In the genomic region with DNA sequence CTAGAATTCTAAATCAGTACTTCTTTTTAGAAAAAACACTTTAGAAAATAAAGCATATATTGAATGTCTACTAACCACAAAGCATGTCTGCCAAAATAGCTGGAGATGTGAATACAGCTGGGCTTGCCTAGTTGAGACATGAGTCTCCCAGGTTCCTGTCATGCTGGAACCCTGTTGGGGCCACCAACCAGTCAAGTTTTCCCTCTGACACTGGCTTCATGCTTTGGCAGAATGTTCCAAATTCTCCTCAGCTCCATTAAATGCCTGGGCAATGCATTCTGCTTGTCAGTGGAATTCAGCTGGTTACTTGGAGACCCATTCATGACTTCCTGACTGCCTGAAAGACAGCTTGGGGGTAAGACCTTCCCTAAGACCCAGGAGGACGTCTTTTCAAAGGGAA, we compare ENCODE assay signal across 15 cellular contexts. TPM values are rescaled to one million over a fixed set of nuclear protein-coding genes. Genes with fewer than 3 reads are reported as not detected.
A peak's percentile ranks its signal among the peaks of the same experiment; 100 is the strongest.
DNase-seq lines count a peak whose midpoint lies in the region; ATAC-seq and TF ChIP-seq lines count a peak whose summit lies in the region.
"Had no signal": no experiment of that assay in that cellular context is flagged by ENCODE, and none has a peak within 500 bp of the region (broad histone marks: within the 10 kb centered on the region; RNA-seq: fewer than 3 reads in every experiment).

No MANE protein-coding gene starts in this region.

- H4K20me1 ChIP-seq in OCI-LY3 (ENCODE audit: insufficient read depth, low read length) = peaks cover 72% of the 10 kb centered on the region

- H3K4me1 ChIP-seq in OCI-LY3 (ENCODE audit: low read length) = peaks cover 73% of the 10 kb centered on the region

- H2AFZ ChIP-seq in OCI-LY3 (ENCODE audit: low read depth, low read length) = no peak overlapping the region

- H3K27me3 ChIP-seq in OCI-LY3 (ENCODE audit: low read depth, low read length) (no peaks in the 10 kb centered on the region), dorsolateral prefrontal cortex (no peaks in the 10 kb centered on the region)
- H3K27me3 ChIP-seq: thyroid gland had no signal

- peak overlapping the region; percentile 94 for H3K4me2 ChIP-seq in OCI-LY3 (ENCODE audit: low read length)
- H3K4me2 ChIP-seq: smooth muscle cell had no signal

- DNase-seq in T-helper 1 cell = no peak
- DNase-seq in dorsolateral prefrontal cortex = no peak
- DNase-seq in Right ventricle myocardium superior = no peak
- no peak for DNase-seq in SK-N-DZ (ENCODE audit: low spot score)
- DNase-seq in osteocyte (ENCODE audit: extremely low spot score, unreplicated experiment) = no peak
- DNase-seq: amygdala, DMS 273 treated with DMSO at 0.1 percent for 48 hours, glutamatergic neuron, NCI-H2081 treated with DMSO at 0.1 percent for 48 hours, thyroid gland had no signal

- H3K4me3 Mint-ChIP-seq in T-helper 1 cell treated with Interleukin-12 subunit alpha and Interleukin-12 subunit beta and Interleukin-4 antibody, amounts not matched to agents 30 μg/mL and 1 μg/mL, for 36 hours = no peak overlapping the region
- H3K4me3 Mint-ChIP-seq in osteocyte (ENCODE audit: unreplicated experiment) = no peak overlapping the region

- H3K27ac ChIP-seq in OCI-LY3 (ENCODE audit: low read length) = peak overlapping the region; percentile 95
- peak overlapping the region in 46 of 59 donors; percentile 1 to 92 (median 60) for H3K27ac ChIP-seq in dorsolateral prefrontal cortex
- H3K27ac ChIP-seq in skin epidermis = peak overlapping the region in 12 of 21 experiments; percentile 5 to 94 (median 72)
- H3K27ac ChIP-seq: 22Rv1, thyroid gland had no signal

- intact Hi-C loops in dorsolateral prefrontal cortex (cut with DNase I) = no loop called here
- intact Hi-C loops in Right ventricle myocardium superior (cut with DNase I) = no loop called here

- no peaks in the 10 kb centered on the region for H3K9me3 ChIP-seq in OCI-LY3 (ENCODE audit: insufficient read depth, low read length)
- H3K9me3 ChIP-seq: thyroid gland had no signal

- H3K9me3 Mint-ChIP-seq in T-helper 1 cell treated with Interleukin-12 subunit alpha and Interleukin-12 subunit beta and Interleukin-4 antibody, amounts not matched to agents 30 μg/mL and 1 μg/mL, for 36 hours = no peaks in the 10 kb centered on the region
- H3K9me3 Mint-ChIP-seq in osteocyte (ENCODE audit: unreplicated experiment) = no peaks in the 10 kb centered on the region

- ATAC-seq in Right ventricle myocardium superior (ENCODE audit: poor library complexity) = no peak

- H3K4me3 ChIP-seq in OCI-LY3 (ENCODE audit: low read length) (0 out of 2 replicates have a peak overlapping the region, but pooled peaks have one; percentile 77), dorsolateral prefrontal cortex (no peak overlapping the region), skin epidermis (no peak overlapping the region)
- H3K4me3 ChIP-seq: smooth muscle cell, thyroid gland had no signal

- peak overlapping the region; percentile 97; the same call in 1 of the 2 replicates for H3K9ac ChIP-seq in OCI-LY3 (ENCODE audit: low read length)

- peaks cover 86% of the 10 kb centered on the region for H3K36me3 ChIP-seq in OCI-LY3 (replicated peaks; ENCODE audit: low read depth, low read length)
- H3K36me3 ChIP-seq: thyroid gland had no signal

- peaks cover 44% of the 10 kb centered on the region for H3K36me3 Mint-ChIP-seq in T-helper 1 cell treated with Interleukin-12 subunit alpha and Interleukin-12 subunit beta and Interleukin-4 antibody, amounts not matched to agents 30 μg/mL and 1 μg/mL, for 36 hours (ENCODE audit: low read depth)
- H3K36me3 Mint-ChIP-seq in osteocyte (ENCODE audit: unreplicated experiment) = no peaks in the 10 kb centered on the region

- no peaks in the 10 kb centered on the region for H3K27me3 Mint-ChIP-seq in T-helper 1 cell treated with Interleukin-12 subunit alpha and Interleukin-12 subunit beta and Interleukin-4 antibody, amounts not matched to agents 30 μg/mL and 1 μg/mL, for 36 hours (ENCODE audit: low read depth)
- peaks cover 20% of the 10 kb centered on the region for H3K27me3 Mint-ChIP-seq in osteocyte (ENCODE audit: unreplicated experiment)

- H3K27ac Mint-ChIP-seq in T-helper 1 cell treated with Interleukin-12 subunit alpha and Interleukin-12 subunit beta and Interleukin-4 antibody, amounts not matched to agents 30 μg/mL and 1 μg/mL, for 36 hours = peak overlapping the region; percentile 57
- no peak overlapping the region for H3K27ac Mint-ChIP-seq in osteocyte (ENCODE audit: unreplicated experiment)

- H3K4me1 Mint-ChIP-seq in T-helper 1 cell treated with Interleukin-12 subunit alpha and Interleukin-12 subunit beta and Interleukin-4 antibody, amounts not matched to agents 30 μg/mL and 1 μg/mL, for 36 hours (ENCODE audit: low read depth) = peaks cover 56% of the 10 kb centered on the region
- H3K4me1 Mint-ChIP-seq in osteocyte (ENCODE audit: unreplicated experiment) = no peaks in the 10 kb centered on the region

- H3K79me2 ChIP-seq in OCI-LY3 (ENCODE audit: low read length) = peaks cover 100% of the 10 kb centered on the region

- TF ChIP-seq CTCF in OCI-LY3 (IDR thresholded peaks at IDR 0.05; ENCODE audit: low read depth, low read length) = no peak
- no peak for TF ChIP-seq CTCF in dorsolateral prefrontal cortex (IDR thresholded peaks at IDR 0.05 in 54 of 56, conservative IDR thresholded peaks at IDR 0.05 in 2 of 56; ENCODE audit: low read depth in 1 of 56, partially characterized antibody in 56 of 56)
- no peak for TF ChIP-seq CTCF in osteocyte (IDR thresholded peaks at IDR 0.05)

RNA-seq across cellular contexts. Expression of a gene that starts 14.5 kb away (rescaled TPM):
- total RNA-seq in dorsolateral prefrontal cortex = 100 to 1,000 TPM in 24 of 120 experiments, 10 to 100 TPM in 96; 26.5 to 257 (median 71.3) TPM
- total RNA-seq in Right ventricle myocardium superior = 3.5 TPM
- polyA plus RNA-seq in SK-N-DZ (2014; cell fraction: cytosol; rRNA removed) = 6.0 and 8.8 TPM in 2 replicates
- 7.5 and 7.9 TPM in 2 replicates for polyA plus RNA-seq in SK-N-DZ (2014; cell fraction: nucleus; rRNA removed)
- total RNA-seq in osteocyte = 1.3 and 1.5 TPM in 2 replicates
